Comparison of ENCODE assay signal across 10 cellular contexts in the genomic region with DNA sequence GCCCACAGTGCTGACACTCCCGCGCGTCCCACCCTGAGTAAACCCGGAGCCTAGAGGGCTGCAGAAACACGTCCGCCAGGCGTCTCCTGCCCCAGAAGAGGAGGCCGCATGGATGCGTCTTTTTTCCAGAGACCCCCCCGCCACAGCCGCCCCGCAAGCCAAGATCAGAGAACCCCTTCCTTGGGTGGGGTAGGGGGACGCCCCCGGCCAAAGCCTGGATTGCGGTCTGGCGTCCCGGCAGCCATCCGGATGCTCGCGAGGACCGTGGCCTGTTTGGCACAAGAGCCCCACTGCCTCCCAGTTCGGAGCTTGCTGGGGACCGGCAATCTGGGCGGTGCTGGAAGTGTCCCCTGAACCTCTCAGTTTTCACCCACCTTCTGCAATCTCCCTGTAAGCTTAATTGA. TPM values are rescaled to one million over a fixed set of nuclear protein-coding genes. Genes with fewer than 3 reads are reported as not detected.
A peak's percentile ranks its signal among the peaks of the same experiment; 100 is the strongest.
DNase-seq lines count a peak whose midpoint lies in the region; ATAC-seq and TF ChIP-seq lines count a peak whose summit lies in the region.
"Had no signal": no experiment of that assay in that cellular context is flagged by ENCODE, and none has a peak within 500 bp of the region (broad histone marks: within the 10 kb centered on the region; RNA-seq: fewer than 3 reads in every experiment).

No MANE protein-coding gene starts in this region.

- BruUV-seq in MCF 10A (replicated peaks; lab: Mats Ljungman, UMichigan) = no TSS peak

- H3K9me3 ChIP-seq in breast epithelium = no peaks in the 10 kb centered on the region

- H3K9me3 Mint-ChIP-seq in MCF 10A (ENCODE audit: unreplicated experiment) = no peaks in the 10 kb centered on the region
- peaks cover 3% of the 10 kb centered on the region for H3K9me3 Mint-ChIP-seq in nephron

- DNase-seq in breast epithelium (ENCODE audit: low spot score in 2 of 2) = no peak
- no peak for DNase-seq in MCF 10A (ENCODE audit: unreplicated experiment)
- no peak for DNase-seq in fibroblast of the aortic adventitia (ENCODE audit: low read depth)
- no peak for DNase-seq in NCI-H510A treated with DMSO at 0.1 percent for 48 hours (lab: John Stamatoyannopoulos, UW)
- no peak for DNase-seq in amniotic stem cell (lab: John Stamatoyannopoulos, UW)
- no peak for DNase-seq in NCI-H748 (lab: John Stamatoyannopoulos, UW; ENCODE audit: unreplicated experiment)
- DNase-seq: NCI-H2227 treated with DMSO at 0.1 percent for 48 hours had no signal

- CTCF ChIA-PET in MCF 10A (lab: Yijun Ruan, JAX) = interaction anchor here (0.6 kb wide), 1 partner anchor 14 kb away, joined by 3 read pairs; no protein-coding TSS in a partner anchor

- H3K4me3 Mint-ChIP-seq in MCF 10A (ENCODE audit: unreplicated experiment) (no peak overlapping the region), nephron (peak overlapping the region; percentile 72 to 82 (median 74))

- intact Hi-C loops in breast epithelium (cut with DNase I; ENCODE audit: low total_unique reads) = no loop called here
- intact Hi-C loops in MCF 10A (cut with micrococcal nuclease) = no loop called here

- TF ChIP-seq CTCF in breast epithelium (IDR thresholded peaks at IDR 0.05) (no peak), MCF 10A (IDR thresholded peaks at IDR 0.05; ENCODE audit: unreplicated experiment) (no peak), fibroblast of the aortic adventitia (IDR thresholded peaks at IDR 0.05; ENCODE audit: insufficient read depth, low read length) (no peak), nephron (IDR thresholded peaks at IDR 0.05; ENCODE audit: unreplicated experiment in 3 of 3) (no peak)

- H3K27me3 Mint-ChIP-seq in MCF 10A (ENCODE audit: insufficient read depth, unreplicated experiment) (peaks cover 31% of the 10 kb centered on the region), nephron (ENCODE audit: low read depth) (peaks cover 66% of the 10 kb centered on the region)

- peak overlapping the region; percentile 50 to 73 (median 50) for H3K4me3 ChIP-seq in breast epithelium
- H3K4me3 ChIP-seq in fibroblast of the aortic adventitia (ENCODE audit: low read depth, low read length) = peak overlapping the region; percentile 54

- H3K27ac Mint-ChIP-seq in MCF 10A (ENCODE audit: low read depth, unreplicated experiment) = no peak overlapping the region
- no peak overlapping the region for H3K27ac Mint-ChIP-seq in nephron

- H3K4me1 Mint-ChIP-seq in MCF 10A (ENCODE audit: insufficient read depth, unreplicated experiment) (no peaks in the 10 kb centered on the region), nephron (peaks cover 17% of the 10 kb centered on the region)

- POLR2A ChIA-PET in MCF 10A (lab: Yijun Ruan, JAX) = no interaction called here

- TF ChIP-seq POLR2A in breast epithelium (IDR thresholded peaks at IDR 0.05) = no peak

- no peak for ATAC-seq in HG03442 (IDR thresholded peaks at IDR 0.05; ENCODE audit: unreplicated experiment)
- ATAC-seq: HCT116 had no signal

- H3K36me3 ChIP-seq in breast epithelium = no peaks in the 10 kb centered on the region

- no peaks in the 10 kb centered on the region for H3K36me3 Mint-ChIP-seq in MCF 10A (ENCODE audit: insufficient read depth, unreplicated experiment)
- H3K36me3 Mint-ChIP-seq in nephron (ENCODE audit: low read depth) = no peaks in the 10 kb centered on the region

- H3K4me1 ChIP-seq in breast epithelium = no peaks in the 10 kb centered on the region

- H3K27ac ChIP-seq in breast epithelium = peak overlapping the region in 1 of 2 donors; percentile 51

- H3K27me3 ChIP-seq in breast epithelium = peaks cover 0 to 19% of the 10 kb centered on the region in 2 donors

RNA-seq across cellular contexts. Expression of a gene that starts 1.0 kb away (rescaled TPM):
- total RNA-seq in breast epithelium (10 to 100 TPM in 1 of 3 donors, 1 to 10 TPM in 2; 3.7 to 11.8 (median 6.9) TPM), MCF 10A (2022) (not detected in 2 replicates), fibroblast of the aortic adventitia (ENCODE audit: low replicate concordance) (1.6 TPM in 1 of 2 replicates, not detected in the other)
